ENCODE assay signal across 12 cellular contexts in the genomic region with DNA sequence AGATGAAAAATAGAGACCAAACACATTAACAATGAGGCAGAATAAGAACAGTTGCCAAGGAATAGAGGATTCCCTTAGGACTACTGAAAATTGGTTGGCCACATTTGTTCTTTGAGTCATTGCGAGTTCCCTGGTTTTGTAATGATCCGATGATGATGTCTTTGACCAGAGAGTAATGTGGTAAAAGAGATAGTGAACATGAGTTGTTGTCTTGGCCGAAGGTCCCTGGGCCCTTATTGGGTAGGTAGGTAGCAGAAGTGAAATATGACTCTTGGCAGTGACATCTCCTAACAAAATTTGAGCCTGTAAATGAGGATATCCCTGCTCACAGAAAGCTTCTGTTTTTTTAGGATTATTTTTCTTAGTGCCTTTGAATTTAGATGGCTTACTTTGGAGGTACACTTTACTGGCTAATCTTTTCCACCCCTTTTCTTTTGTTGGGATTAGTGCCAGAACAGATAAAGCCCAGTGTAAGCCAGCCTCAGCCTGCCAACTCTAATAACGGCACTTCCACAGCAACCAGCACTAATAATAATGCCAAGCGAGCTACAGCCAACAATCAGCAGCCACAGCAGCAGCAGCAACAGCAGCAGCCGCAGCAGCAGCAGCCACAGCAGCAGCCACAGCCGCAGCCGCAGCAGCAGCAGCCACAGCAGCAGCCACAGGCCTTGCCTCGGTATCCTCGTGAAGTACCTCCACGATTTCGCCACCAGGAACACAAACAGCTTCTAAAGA. TPM values are rescaled to one million over a fixed set of nuclear protein-coding genes. Genes with fewer than 3 reads are reported as not detected.
DNase-seq lines count a peak whose midpoint lies in the region; ATAC-seq, FAIRE-seq and TF ChIP-seq lines count a peak whose summit lies in the region.
"Had no signal": no experiment of that assay in that cellular context is flagged by ENCODE, and none has a peak within 500 bp of the region (broad histone marks: within the 10 kb centered on the region; RNA-seq: fewer than 3 reads in every experiment).

No MANE protein-coding gene starts in this region.

- no peak for TF ChIP-seq CTCF in astrocyte (IDR thresholded peaks at IDR 0.05; ENCODE audit: insufficient read depth, low read depth, low read length)
- no peak for TF ChIP-seq CTCF in glutamatergic neuron (IDR thresholded peaks at IDR 0.05; ENCODE audit: partially characterized antibody, unreplicated experiment)

- H2AFZ ChIP-seq in GM23248: no peak overlapping the region
- no peak overlapping the region for H2AFZ ChIP-seq in astrocyte (ENCODE audit: low read depth, low read length)

- DNase-seq in GM23248 (peak; percentile 83), astrocyte (ENCODE audit: low read depth) (peak; percentile 78), glutamatergic neuron (no peak), putamen (ENCODE audit: low spot score) (peak; percentile 3), DMS53 (lab: John Stamatoyannopoulos, UW) (no peak), NCI-H187 (lab: John Stamatoyannopoulos, UW) (no peak)
- no peak for DNase-seq in stimulated activated naive B cell treated with anti-CD40 and anti-IgM and Interleukin-4, amounts not matched to agents 10 μg/mL and 1 μg/mL and 100 μg/mL, for 72 hours
- no peak for DNase-seq in stimulated activated CD4-positive, alpha-beta T cell treated with anti-CD3 and anti-CD28 coated beads, Interleukin-15, amount 100 ng/mL, for 24 hours
- DNase-seq: activated effector memory CD4-positive, alpha-beta T cell treated with Interleukin-2 at 50 U/mL for 16 hours; COR-L47; stimulated activated CD4-positive, alpha-beta T cell treated with anti-CD3 and anti-CD28 coated beads, Interleukin-4, amount 100 ng/mL, for 24 hours had no signal

- H3K9me3 Mint-ChIP-seq in astrocyte (ENCODE audit: unreplicated experiment) (no peaks in the 10 kb centered on the region), glutamatergic neuron (ENCODE audit: unreplicated experiment) (no peaks in the 10 kb centered on the region)
- H3K9me3 Mint-ChIP-seq in stimulated activated naive B cell treated with anti-CD40 and anti-IgM and Interleukin-4, amounts not matched to agents 10 μg/mL and 1 μg/mL and 100 μg/mL, for 72 hours: no peaks in the 10 kb centered on the region

- H3K9ac ChIP-seq in GM23248: no peak overlapping the region
- H3K9ac ChIP-seq in astrocyte (ENCODE audit: low read length): no peak overlapping the region

- no peak for FAIRE-seq in astrocyte (lab: Jason Lieb, UNC)
- FAIRE-seq: TTC549 had no signal

- H3K36me3 ChIP-seq in GM23248 (ENCODE audit: low read depth) (peaks cover 45% of the 10 kb centered on the region), astrocyte (ENCODE audit: insufficient read depth, low read length) (peaks cover 37% of the 10 kb centered on the region)

- H4K20me1 ChIP-seq in GM23248 (ENCODE audit: insufficient read depth): peaks cover 3% of the 10 kb centered on the region; the same call in 1 of the 2 replicates
- H4K20me1 ChIP-seq in astrocyte (ENCODE audit: insufficient read depth, low read length): peaks cover 59% of the 10 kb centered on the region

- H3K4me2 ChIP-seq in GM23248 (ENCODE audit: unreplicated experiment) (no peak overlapping the region), astrocyte (ENCODE audit: low read length) (no peak overlapping the region)

- peaks cover 36% of the 10 kb centered on the region; the same call in 1 of the 2 replicates for H3F3A ChIP-seq in GM23248 (ENCODE audit: insufficient read depth)

- H3K4me1 Mint-ChIP-seq in astrocyte (ENCODE audit: low read depth, unreplicated experiment) (peaks cover 2% of the 10 kb centered on the region), glutamatergic neuron (ENCODE audit: low read depth, unreplicated experiment) (peaks cover 11% of the 10 kb centered on the region)
- H3K4me1 Mint-ChIP-seq in stimulated activated naive B cell treated with anti-CD40 and anti-IgM and Interleukin-4, amounts not matched to agents 10 μg/mL and 1 μg/mL and 100 μg/mL, for 72 hours: peaks cover 6 to 15% of the 10 kb centered on the region in 2 donors

- H3K27me3 Mint-ChIP-seq in astrocyte (ENCODE audit: low read depth, unreplicated experiment): no peaks in the 10 kb centered on the region
- H3K27me3 Mint-ChIP-seq in glutamatergic neuron (ENCODE audit: unreplicated experiment): no peaks in the 10 kb centered on the region
- H3K27me3 Mint-ChIP-seq in stimulated activated naive B cell treated with anti-CD40 and anti-IgM and Interleukin-4, amounts not matched to agents 10 μg/mL and 1 μg/mL and 100 μg/mL, for 72 hours: no peaks in the 10 kb centered on the region

- H3K27ac ChIP-seq in GM23248: peak overlapping the region; percentile 58
- no peak overlapping the region for H3K27ac ChIP-seq in astrocyte (ENCODE audit: low read depth, low read length)

- H3K79me2 ChIP-seq in GM23248 (ENCODE audit: insufficient read depth) (peaks cover 95% of the 10 kb centered on the region), astrocyte (ENCODE audit: insufficient read depth, low read length) (peaks cover 51% of the 10 kb centered on the region)

- no peaks in the 10 kb centered on the region for H3K9me2 ChIP-seq in GM23248 (ENCODE audit: insufficient read depth)

- no peak overlapping the region for H3K4me3 Mint-ChIP-seq in astrocyte (ENCODE audit: unreplicated experiment)
- H3K4me3 Mint-ChIP-seq in glutamatergic neuron (ENCODE audit: unreplicated experiment): no peak overlapping the region
- H3K4me3 Mint-ChIP-seq in stimulated activated naive B cell treated with anti-CD40 and anti-IgM and Interleukin-4, amounts not matched to agents 10 μg/mL and 1 μg/mL and 100 μg/mL, for 72 hours: no peak overlapping the region

- peaks cover 28% of the 10 kb centered on the region for H3K4me1 ChIP-seq in GM23248 (ENCODE audit: insufficient read depth)
- H3K4me1 ChIP-seq in astrocyte (ENCODE audit: insufficient read depth, low read length): no peaks in the 10 kb centered on the region

- no peak overlapping the region for H3K4me3 ChIP-seq in GM23248
- H3K4me3 ChIP-seq in astrocyte (ENCODE audit: insufficient read depth, low read depth, low read length): no peak overlapping the region

- H3K36me3 Mint-ChIP-seq in astrocyte (ENCODE audit: low read depth, unreplicated experiment) (peaks cover 11% of the 10 kb centered on the region), glutamatergic neuron (ENCODE audit: unreplicated experiment) (no peaks in the 10 kb centered on the region)
- H3K36me3 Mint-ChIP-seq in stimulated activated naive B cell treated with anti-CD40 and anti-IgM and Interleukin-4, amounts not matched to agents 10 μg/mL and 1 μg/mL and 100 μg/mL, for 72 hours: peaks cover 41 to 58% of the 10 kb centered on the region in 2 donors

- in situ Hi-C loops in GM23248 (cut with MboI): no loop called here

- H3K27ac Mint-ChIP-seq in astrocyte (ENCODE audit: unreplicated experiment) (no peak overlapping the region), glutamatergic neuron (ENCODE audit: unreplicated experiment) (peak overlapping the region; percentile 19)
- H3K27ac Mint-ChIP-seq in stimulated activated naive B cell treated with anti-CD40 and anti-IgM and Interleukin-4, amounts not matched to agents 10 μg/mL and 1 μg/mL and 100 μg/mL, for 72 hours: no peak overlapping the region

- 72% methylated on average over 12 of the region's 12 CpGs for WGBS in GM23248 (ENCODE audit: low coverage in 1 of 2, low lambda C conversion rate in 2 of 2, missing lambda C conversion rate in 2 of 2), 2 experiments

- no peaks in the 10 kb centered on the region for H3K9me3 ChIP-seq in GM23248 (ENCODE audit: low read depth)
- H3K9me3 ChIP-seq in astrocyte (ENCODE audit: insufficient read depth, low read depth, low read length): no peaks in the 10 kb centered on the region

- H3K27me3 ChIP-seq in GM23248 (replicated peaks; ENCODE audit: insufficient read depth) (no peaks in the 10 kb centered on the region), astrocyte (ENCODE audit: insufficient read depth, low read length) (no peaks in the 10 kb centered on the region)

- no peak for ATAC-seq in stimulated activated naive B cell treated with anti-CD40 and anti-IgM and Interleukin-4, amounts not matched to agents 10 μg/mL and 1 μg/mL and 100 μg/mL, for 72 hours (replicated peaks)

RNA-seq across cellular contexts. Expression of a gene that starts 47.2 kb away (rescaled TPM):
- 13.1 and 18.1 TPM in 2 replicates for total RNA-seq in GM23248 (2014; rRNA removed; shearing (Covaris generic))
- 12.5 and 14.2 TPM in 2 replicates for polyA plus RNA-seq in GM23248 (2016; fragmentation: Nextera tagmentation; extraction: Ambion mirVana)
- total RNA-seq in astrocyte (48.6 and 51.1 TPM in 2 replicates), glutamatergic neuron (ENCODE audit: unreplicated experiment) (91.6 TPM)

Comparison
In these comparisons a context has a peak if more than half of its experiments do, and no peak if none do; other contexts are left out.
1. DNase-seq: peak in GM23248 (single experiment), astrocyte (single experiment) and putamen (single experiment); none in glutamatergic neuron (single experiment), stimulated activated naive B cell treated with anti-CD40 and anti-IgM and Interleukin-4, amounts not matched to agents 10 μg/mL and 1 μg/mL and 100 μg/mL, for 72 hours (single experiment), DMS53 (single experiment), stimulated activated CD4-positive, alpha-beta T cell treated with anti-CD3 and anti-CD28 coated beads, Interleukin-15, amount 100 ng/mL, for 24 hours (single experiment) and NCI-H187 (0 of 2).